Comparison of ENCODE assay signal across 8 cellular contexts in the genomic region with DNA sequence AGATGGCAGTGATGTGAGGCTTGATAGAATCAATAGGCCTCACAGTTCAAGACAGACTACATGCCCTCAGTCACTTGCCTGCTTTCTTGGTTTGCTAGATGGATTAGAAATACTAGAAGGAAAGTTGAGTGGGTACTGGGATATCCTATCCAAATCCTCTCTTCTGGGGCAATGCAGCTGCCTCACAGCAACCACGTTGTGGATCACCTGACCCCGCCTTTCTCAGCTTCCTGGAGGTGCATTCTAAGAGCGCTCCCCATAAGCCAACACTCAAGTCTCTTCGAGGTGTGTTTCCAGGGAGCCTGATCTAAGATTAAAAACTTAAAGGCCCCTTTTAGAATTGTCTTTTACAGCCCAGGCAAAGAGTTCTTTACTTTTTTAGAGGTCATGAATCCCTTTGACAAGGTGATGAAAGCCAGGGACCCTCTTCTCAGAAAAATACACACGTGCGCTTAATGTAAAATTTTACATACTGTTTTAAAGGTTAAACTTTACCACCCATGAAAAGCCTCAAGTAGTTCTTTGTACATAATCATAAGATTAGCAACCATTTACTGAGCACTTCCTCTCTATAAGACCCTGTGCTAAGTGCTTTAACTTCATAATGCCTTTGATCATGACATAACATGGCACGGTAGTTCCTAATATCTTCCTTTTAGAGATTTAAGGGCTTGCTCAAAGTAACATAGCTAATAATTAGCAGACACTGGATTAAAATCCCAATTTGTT. TPM values are rescaled to one million over a fixed set of nuclear protein-coding genes. Genes with fewer than 3 reads are reported as not detected.
DNase-seq lines count a peak whose midpoint lies in the region; ATAC-seq and TF ChIP-seq lines count a peak whose summit lies in the region.

No MANE protein-coding gene starts in this region.

- H3K4me3 Mint-ChIP-seq in WTC11 = peak overlapping the region; percentile 99
- H3K4me3 Mint-ChIP-seq in endothelial cell (ENCODE audit: unreplicated experiment) = peak overlapping the region; percentile 96

- H3K4me2 ChIP-seq in parathyroid adenoma (ENCODE audit: low read length) = peak overlapping the region; percentile 88

- no peak overlapping the region for H3K9ac ChIP-seq in parathyroid adenoma

- no peak for TF ChIP-seq CTCF in GM12865 (IDR thresholded peaks at IDR 0.05; ENCODE audit: insufficient read depth, low read depth, low read length, missing control alignments)
- no peak for TF ChIP-seq CTCF in WTC11 (IDR thresholded peaks at IDR 0.05)
- TF ChIP-seq CTCF in endothelial cell (IDR thresholded peaks at IDR 0.05; ENCODE audit: unreplicated experiment) = no peak
- TF ChIP-seq CTCF in parathyroid adenoma (IDR thresholded peaks at IDR 0.05) = no peak

- H3K79me2 ChIP-seq in parathyroid adenoma = no peaks in the 10 kb centered on the region

- no peaks in the 10 kb centered on the region for H3K36me3 ChIP-seq in parathyroid adenoma (ENCODE audit: control insufficient read depth, insufficient read depth, low read length)

- ATAC-seq in HG02981 (IDR thresholded peaks at IDR 0.05; ENCODE audit: unreplicated experiment) = peak; percentile 6
- ATAC-seq in WTC11 = no peak

- H3K36me3 Mint-ChIP-seq in WTC11 (peaks cover 50% of the 10 kb centered on the region), endothelial cell (ENCODE audit: low read depth, unreplicated experiment) (peaks cover 13% of the 10 kb centered on the region)

- H3K4me1 Mint-ChIP-seq in WTC11 (peaks cover 28% of the 10 kb centered on the region), endothelial cell (ENCODE audit: unreplicated experiment) (peaks cover 24% of the 10 kb centered on the region)

- H3K4me1 ChIP-seq in parathyroid adenoma = no peaks in the 10 kb centered on the region

- no peaks in the 10 kb centered on the region for H3K9me3 ChIP-seq in parathyroid adenoma (ENCODE audit: control insufficient read depth, low read length)

- H2AFZ ChIP-seq in parathyroid adenoma = peak overlapping the region; percentile 77

- no peak overlapping the region for H3K27ac Mint-ChIP-seq in WTC11
- no peak overlapping the region for H3K27ac Mint-ChIP-seq in endothelial cell (ENCODE audit: unreplicated experiment)

- peak overlapping the region; percentile 55 for H3K27ac ChIP-seq in parathyroid adenoma

- CTCF ChIA-PET in WTC11 (lab: Charles Lee) = interaction anchor here (1.2 kb wide), 1 partner anchor 30 kb away, joined by 3 read pairs; the partner anchor contains the start of gene OSTC

- H3K9me3 Mint-ChIP-seq in WTC11 (peaks cover 20% of the 10 kb centered on the region), endothelial cell (ENCODE audit: unreplicated experiment) (no peaks in the 10 kb centered on the region)

- POLR2A ChIA-PET in WTC11 (lab: Charles Lee) = interaction anchor here (1.0 kb wide), 1 partner anchor 8 kb away, joined by 3 read pairs; no protein-coding TSS in a partner anchor

- no peaks in the 10 kb centered on the region for H3K27me3 ChIP-seq in parathyroid adenoma (ENCODE audit: control insufficient read depth, insufficient read depth, low read length)

- peak overlapping the region; percentile 99 for H3K4me3 ChIP-seq in GM12865 (ENCODE audit: low read depth, low read length)
- peak overlapping the region; percentile 72 for H3K4me3 ChIP-seq in parathyroid adenoma (ENCODE audit: low read depth, low read length)

- DNase-seq in GM12865 (ENCODE audit: low read depth) = no peak
- DNase-seq in WTC11 (ENCODE audit: low spot score) = no peak
- no peak for DNase-seq in endothelial cell (ENCODE audit: low spot score)
- no peak for DNase-seq in DMS 273 treated with DMSO at 0.1 percent for 48 hours (lab: John Stamatoyannopoulos, UW)
- DNase-seq in AG08396 (ENCODE audit: low spot score) = no peak
- DNase-seq in NCI-H2029 (lab: John Stamatoyannopoulos, UW) = no peak

- H3K27me3 Mint-ChIP-seq in WTC11 (ENCODE audit: low read depth) (peaks cover 3% of the 10 kb centered on the region; the same call in 1 of the 2 replicates), endothelial cell (ENCODE audit: unreplicated experiment) (peaks cover 7% of the 10 kb centered on the region)

TF ChIP-seq in WTC11, 78 proteins besides CTCF, POLR2A, EP300 and RAD21:
- TF ChIP-seq SOX15 (CRISPR knock-in tag; IDR thresholded peaks at IDR 0.05) = no peak
- no peak for TF ChIP-seq ZNF671 (CRISPR knock-in tag; IDR thresholded peaks at IDR 0.05)
- no peak for TF ChIP-seq SMAD3 (CRISPR knock-in tag; IDR thresholded peaks at IDR 0.05; ENCODE audit: borderline replicate concordance)
- no peak for TF ChIP-seq NFATC4 (CRISPR knock-in tag; IDR thresholded peaks at IDR 0.05)
- no peak for TF ChIP-seq RORB (CRISPR knock-in tag; IDR thresholded peaks at IDR 0.05)
- TF ChIP-seq ESRRA (CRISPR knock-in tag; IDR thresholded peaks at IDR 0.05; ENCODE audit: borderline replicate concordance) = no peak
- TF ChIP-seq, protein P1, sequence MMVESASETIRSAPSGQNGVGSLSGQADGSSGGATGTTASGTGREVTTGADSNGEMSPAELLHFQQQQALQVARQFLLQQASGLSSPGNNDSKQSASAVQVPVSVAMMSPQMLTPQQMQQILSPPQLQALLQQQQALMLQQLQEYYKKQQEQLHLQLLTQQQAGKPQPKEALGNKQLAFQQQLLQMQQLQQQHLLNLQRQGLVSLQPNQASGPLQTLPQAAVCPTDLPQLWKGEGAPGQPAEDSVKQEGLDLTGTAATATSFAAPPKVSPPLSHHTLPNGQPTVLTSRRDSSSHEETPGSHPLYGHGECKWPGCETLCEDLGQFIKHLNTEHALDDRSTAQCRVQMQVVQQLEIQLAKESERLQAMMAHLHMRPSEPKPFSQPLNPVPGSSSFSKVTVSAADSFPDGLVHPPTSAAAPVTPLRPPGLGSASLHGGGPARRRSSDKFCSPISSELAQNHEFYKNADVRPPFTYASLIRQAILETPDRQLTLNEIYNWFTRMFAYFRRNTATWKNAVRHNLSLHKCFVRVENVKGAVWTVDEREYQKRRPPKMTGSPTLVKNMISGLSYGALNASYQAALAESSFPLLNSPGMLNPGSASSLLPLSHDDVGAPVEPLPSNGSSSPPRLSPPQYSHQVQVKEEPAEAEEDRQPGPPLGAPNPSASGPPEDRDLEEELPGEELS (CRISPR knock-in tag; IDR thresholded peaks at IDR 0.05) = no peak
- TF ChIP-seq ZNF512 (CRISPR knock-in tag; IDR thresholded peaks at IDR 0.05; ENCODE audit: borderline replicate concordance) = no peak
- TF ChIP-seq, protein P2, sequence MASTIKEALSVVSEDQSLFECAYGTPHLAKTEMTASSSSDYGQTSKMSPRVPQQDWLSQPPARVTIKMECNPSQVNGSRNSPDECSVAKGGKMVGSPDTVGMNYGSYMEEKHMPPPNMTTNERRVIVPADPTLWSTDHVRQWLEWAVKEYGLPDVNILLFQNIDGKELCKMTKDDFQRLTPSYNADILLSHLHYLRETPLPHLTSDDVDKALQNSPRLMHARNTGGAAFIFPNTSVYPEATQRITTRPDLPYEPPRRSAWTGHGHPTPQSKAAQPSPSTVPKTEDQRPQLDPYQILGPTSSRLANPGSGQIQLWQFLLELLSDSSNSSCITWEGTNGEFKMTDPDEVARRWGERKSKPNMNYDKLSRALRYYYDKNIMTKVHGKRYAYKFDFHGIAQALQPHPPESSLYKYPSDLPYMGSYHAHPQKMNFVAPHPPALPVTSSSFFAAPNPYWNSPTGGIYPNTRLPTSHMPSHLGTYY (CRISPR knock-in tag; IDR thresholded peaks at IDR 0.05) = no peak
- TF ChIP-seq MYBL2 (CRISPR knock-in tag; IDR thresholded peaks at IDR 0.05) = no peak
- TF ChIP-seq NFYB (CRISPR knock-in tag; conservative IDR thresholded peaks at IDR 0.05; ENCODE audit: low read depth) = no peak
- TF ChIP-seq, protein P3, sequence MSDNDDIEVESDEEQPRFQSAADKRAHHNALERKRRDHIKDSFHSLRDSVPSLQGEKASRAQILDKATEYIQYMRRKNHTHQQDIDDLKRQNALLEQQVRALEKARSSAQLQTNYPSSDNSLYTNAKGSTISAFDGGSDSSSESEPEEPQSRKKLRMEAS (CRISPR knock-in tag; IDR thresholded peaks at IDR 0.05) = no peak
- no peak for TF ChIP-seq ZNF317 (CRISPR knock-in tag; IDR thresholded peaks at IDR 0.05; ENCODE audit: borderline replicate concordance, low read depth)
- TF ChIP-seq TP53 (CRISPR knock-in tag; IDR thresholded peaks at IDR 0.05) = no peak
- TF ChIP-seq, protein P4, sequence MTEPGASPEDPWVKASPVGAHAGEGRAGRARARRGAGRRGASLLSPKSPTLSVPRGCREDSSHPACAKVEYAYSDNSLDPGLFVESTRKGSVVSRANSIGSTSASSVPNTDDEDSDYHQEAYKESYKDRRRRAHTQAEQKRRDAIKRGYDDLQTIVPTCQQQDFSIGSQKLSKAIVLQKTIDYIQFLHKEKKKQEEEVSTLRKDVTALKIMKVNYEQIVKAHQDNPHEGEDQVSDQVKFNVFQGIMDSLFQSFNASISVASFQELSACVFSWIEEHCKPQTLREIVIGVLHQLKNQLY (CRISPR knock-in tag; IDR thresholded peaks at IDR 0.05) = no peak
- no peak for TF ChIP-seq FOXJ3 (CRISPR knock-in tag; IDR thresholded peaks at IDR 0.05; ENCODE audit: borderline replicate concordance)
- no peak for TF ChIP-seq SMAD4 (CRISPR knock-in tag; IDR thresholded peaks at IDR 0.05)
- no peak for TF ChIP-seq TEAD1 (CRISPR knock-in tag; IDR thresholded peaks at IDR 0.05)

RNA-seq across cellular contexts. Expression of gene RPL34, which starts 0.8 kb away (rescaled TPM):
- total RNA-seq in WTC11 (2021) = 1,253 to 1,310 TPM (median 1,269 TPM) in 3 replicates
- total RNA-seq in endothelial cell (ENCODE audit: unreplicated experiment) = 1,233 TPM

RNA-seq across cellular contexts. Expression of gene OSTC, which starts 30.9 kb away (rescaled TPM):
- 123 to 132 TPM (median 125 TPM) in 3 replicates for total RNA-seq in WTC11 (2021)
- 191 TPM for total RNA-seq in endothelial cell (ENCODE audit: unreplicated experiment)
